In genomic region chr1:183416850-183417690, GRCh38 we compare ENCODE assay signal across 7 cellular contexts. TPM values are rescaled to one million over a fixed set of nuclear protein-coding genes. Genes with fewer than 3 reads are reported as not detected.
DNase-seq lines count a peak whose midpoint lies in the region; ATAC-seq, FAIRE-seq and TF ChIP-seq lines count a peak whose summit lies in the region.

No MANE protein-coding gene starts in this region.

- H3K9ac ChIP-seq in GM12878 (ENCODE audit: control insufficient read depth, insufficient read depth, low read length): no peak overlapping the region

- no peak for TF ChIP-seq RAD21 in GM12878 (IDR thresholded peaks at IDR 0.05; ENCODE audit: insufficient read depth, low read depth, low read length)

- SMC1A ChIA-PET in GM12878 (lab: Charles Lee; ENCODE audit: uncharacterized antibody, unreplicated experiment): interaction anchor here (0.6 kb wide), 1 partner anchor 10 kb away, joined by 3 read pairs; no protein-coding TSS in a partner anchor

- intact Hi-C loops in Panc1 (cut with micrococcal nuclease; ENCODE audit: unreplicated experiment) (no loop called here), GM12878 (cut with micrococcal nuclease; ENCODE audit: unreplicated experiment) (no loop called here), psoas muscle (cut with DNase I) (no loop called here)

- TF ChIP-seq POLR2A in GM12878 (IDR thresholded peaks at IDR 0.05; ENCODE audit: low read depth, low read length): no peak

- H3K4me1 ChIP-seq in HEK293 (ENCODE audit: control insufficient read depth, insufficient read depth, low read length) (no peaks in the 10 kb centered on the region; the same call in 1 of the 2 replicates), Panc1 (ENCODE audit: control insufficient read depth, insufficient read depth, low read length) (peaks cover 13% of the 10 kb centered on the region), GM12878 (ENCODE audit: control insufficient read depth, insufficient read depth, low read length) (no peaks in the 10 kb centered on the region), psoas muscle (peaks cover 10% of the 10 kb centered on the region)

- TF ChIP-seq CTCF in HEK293 (tag by site-specific recombination; IDR thresholded peaks at IDR 0.05): peak; percentile 65; the same call in 1 of the 2 replicates
- no peak for TF ChIP-seq CTCF in Panc1 (IDR thresholded peaks at IDR 0.05)
- no peak for TF ChIP-seq CTCF in GM12878 (IDR thresholded peaks at IDR 0.05 in 2 of 3, conservative IDR thresholded peaks at IDR 0.05 in 1 of 3; ENCODE audit: control insufficient read depth in 2 of 3, extremely low read depth in 1 of 3, insufficient read depth in 1 of 3, low read depth in 3 of 3, low read length in 3 of 3)
- TF ChIP-seq CTCF in psoas muscle (IDR thresholded peaks at IDR 0.05): no peak

- no peaks in the 10 kb centered on the region for H3K36me3 ChIP-seq in HEK293 (ENCODE audit: control insufficient read depth in 2 of 2, insufficient read depth in 1 of 2, low read length in 2 of 2)
- H3K36me3 ChIP-seq in Panc1 (ENCODE audit: control insufficient read depth, insufficient read depth, low read length): no peaks in the 10 kb centered on the region
- no peaks in the 10 kb centered on the region for H3K36me3 ChIP-seq in GM12878 (ENCODE audit: control insufficient read depth in 2 of 2, insufficient read depth in 2 of 2, low read length in 1 of 2)
- no peaks in the 10 kb centered on the region for H3K36me3 ChIP-seq in psoas muscle (ENCODE audit: insufficient read depth in 1 of 2, low read depth in 1 of 2)

- FAIRE-seq in GM12878 (lab: Jason Lieb, UNC): no peak

- WGBS in GM12878 (ENCODE audit: insufficient coverage, insufficient replicate concordance, low lambda C conversion rate, missing lambda C conversion rate): 64% methylated on average over 62 of the region's 62 CpGs
- WGBS in psoas muscle, 3 donors: 1 to 3% (median 2%) methylated on average over 62 of the region's 62 CpGs

- ATAC-seq in Panc1 (peak; percentile 72), GM12878 (peak; percentile 63), psoas muscle (peak; percentile 67 to 82 (median 78)), HG02970 (IDR thresholded peaks at IDR 0.05; ENCODE audit: low FRiP score, unreplicated experiment) (no peak)

- in situ Hi-C loops in Panc1 (cut with HindIII; ENCODE audit: low pct_unique_long_range_greater_than_20kb, low sequenced_read_pairs): no loop called here
- in situ Hi-C loops in GM12878 (cut with MboI): no loop called here

- H3K9me3 ChIP-seq in HEK293 (ENCODE audit: control insufficient read depth, insufficient read depth, low read depth, low read length) (no peaks in the 10 kb centered on the region), Panc1 (ENCODE audit: control insufficient read depth, insufficient read depth, low read depth, low read length) (no peaks in the 10 kb centered on the region), GM12878 (replicated peaks; ENCODE audit: control insufficient read depth, insufficient read depth, low read length) (no peaks in the 10 kb centered on the region; the same call in 2 of the 3 replicates), psoas muscle (no peaks in the 10 kb centered on the region)

- H4K20me1 ChIP-seq in GM12878 (ENCODE audit: control insufficient read depth, insufficient read depth): no peaks in the 10 kb centered on the region

- H3K79me2 ChIP-seq in GM12878 (ENCODE audit: control insufficient read depth, insufficient read depth, low read length): no peaks in the 10 kb centered on the region

- no peak overlapping the region for H2AFZ ChIP-seq in GM12878 (ENCODE audit: control insufficient read depth, low read depth, low read length)

- CTCF ChIA-PET in HEK293 (lab: Yijun Ruan, JAX) (no interaction called here), Panc1 (lab: Charles Lee) (interaction anchor here (0.6 kb wide), 1 partner anchor 9 kb away, joined by 3 read pairs; no protein-coding TSS in a partner anchor), GM12878 (lab: Yijun Ruan, JAX) (no interaction called here)

- DNase-seq in Panc1 (ENCODE audit: low read depth, low spot score): no peak
- no peak for DNase-seq in GM12878 (ENCODE audit: low read depth, low spot score)
- DNase-seq in hepatic stellate cell (ENCODE audit: low spot score): peak; percentile 59
- peak; percentile 60 to 76 for DNase-seq in psoas muscle
- DNase-seq in H4 (ENCODE audit: low spot score): no peak

- no peak for TF ChIP-seq EP300 in GM12878 (IDR thresholded peaks at IDR 0.05; ENCODE audit: borderline replicate concordance in 1 of 2, control insufficient read depth in 1 of 2, low read depth in 2 of 2, low read length in 2 of 2)

- POLR2A ChIA-PET in HEK293 (lab: Yijun Ruan, JAX): no interaction called here
- POLR2A ChIA-PET in Panc1 (lab: Charles Lee): no interaction called here
- POLR2A ChIA-PET in GM12878 (lab: Charles Lee): no interaction called here

- H3K27ac ChIP-seq in HEK293 (ENCODE audit: extremely low read depth, low read depth, low read length) (no peak overlapping the region), Panc1 (ENCODE audit: low read length) (no peak overlapping the region), GM12878 (ENCODE audit: control insufficient read depth, insufficient read depth) (no peak overlapping the region), psoas muscle (no peak overlapping the region)

- RAD21 ChIA-PET in GM12878 (lab: Charles Lee; ENCODE audit: unreplicated experiment): no interaction called here

- H3K27me3 ChIP-seq in Panc1 (ENCODE audit: control insufficient read depth, insufficient read depth, low read length) (peaks cover 30% of the 10 kb centered on the region), GM12878 (replicated peaks in 1 of 2; ENCODE audit: control insufficient read depth in 2 of 2, insufficient read depth in 2 of 2, low read length in 1 of 2) (peaks cover 1 to 18% of the 10 kb centered on the region in 2 experiments; a peak in 3 of 4 replicates), psoas muscle (ENCODE audit: insufficient read depth in 3 of 3, low read length in 2 of 3) (peaks cover 2 to 69% (median 16%) of the 10 kb centered on the region in 3 donors)

- H3K4me3 ChIP-seq in HEK293 (ENCODE audit: low read depth, low read length) (peak overlapping the region; percentile 40), Panc1 (ENCODE audit: low read depth in 2 of 2, low read length in 2 of 2) (peak overlapping the region; percentile 38 to 62; a peak in 3 of 4 replicates), GM12878 (no peak overlapping the region), psoas muscle (peak overlapping the region; percentile 57)

- BruUV-seq in Panc1 (replicated peaks; lab: Mats Ljungman, UMichigan) (no TSS peak), GM12878 (replicated peaks; lab: Mats Ljungman, UMichigan) (no TSS peak)

- no peak overlapping the region for H3K4me2 ChIP-seq in GM12878 (ENCODE audit: control insufficient read depth, insufficient read depth)

TF ChIP-seq in HEK293, 187 proteins besides CTCF, POLR2A, EP300 and RAD21 (continues in another document):
- peak; percentile 56; the same call in 1 of the 2 replicates for TF ChIP-seq ZSCAN23 (tag by site-specific recombination; IDR thresholded peaks at IDR 0.05)

TF ChIP-seq in GM12878, 131 proteins besides CTCF, POLR2A, EP300 and RAD21 (continues in another document):
- TF ChIP-seq TCF12 (IDR thresholded peaks at IDR 0.05; ENCODE audit: low read depth, low read length): no peak
- TF ChIP-seq ZBED1 (IDR thresholded peaks at IDR 0.05; ENCODE audit: borderline replicate concordance): no peak

RNA-seq across cellular contexts. Expression of gene NMNAT2, which starts 1.1 kb away (rescaled TPM):
- total RNA-seq in Panc1 (2021; ENCODE audit: unreplicated experiment) (0.39 TPM), GM12878 (2014; rRNA removed) (0.05 and 0.23 TPM in 2 replicates), GM12878 (2014; rRNA removed; fragmentation: Illumina TruSeq; extraction: Trizol) (0.18 and 0.58 TPM in 2 replicates), GM12878 (2021) (0.45 and 0.69 TPM in 2 replicates), psoas muscle (under 1 TPM; 0.30 to 0.61 (median 0.43) TPM)
- polyA plus RNA-seq in Panc1 (2012; ENCODE audit: insufficient read length): 0.11 TPM
- total RNA-seq in GM12878 (2013; cell fraction: nucleolus; rRNA removed): 0.10 and 0.37 TPM in 2 replicates
- polyA plus RNA-seq in GM12878 (2011; ENCODE audit: low read depth): 0.09 TPM
- polyA plus RNA-seq in GM12878 (2011; rRNA removed) (0.36 and 0.76 TPM in 2 replicates), GM12878 (2014; fragmentation: Illumina TruSeq; extraction: Trizol) (0.62 and 1.00 TPM in 2 replicates), GM12878 (2014; fragmentation: Nextera tagmentation; extraction: Ambion mirVana) (under 1 TPM; 0.02 to 0.09 TPM), GM12878 (2014; rRNA removed) (0.12 and 1.4 TPM in 2 replicates), GM12878 (2016; fragmentation: Nextera tagmentation; extraction: Ambion mirVana) (1 to 10 TPM; 1.4 to 2.0 TPM), psoas muscle (under 1 TPM; 0.04 to 0.38 (median 0.13) TPM)
- 0.84 and 1.4 TPM in 2 replicates for polyA plus RNA-seq in GM12878 (2011; cell fraction: cytosol; rRNA removed)
- polyA plus RNA-seq in GM12878 (2011; cell fraction: nucleus; rRNA removed): 0.57 and 1.3 TPM in 2 replicates
- polyA plus RNA-seq in GM12878 (2012): 0.12 and 0.56 TPM in 2 replicates
- polyA minus RNA-seq in GM12878 (2011; rRNA and poly(A)+ RNA removed): 0.26 and 2.2 TPM in 2 replicates
- polyA minus RNA-seq in GM12878 (2011; cell fraction: cytosol; rRNA and poly(A)+ RNA removed): 0.53 TPM in 1 of 2 replicates, not detected in the other
- 0.73 and 1.4 TPM in 2 replicates for polyA minus RNA-seq in GM12878 (2011; cell fraction: nucleus; rRNA and poly(A)+ RNA removed)
- total RNA-seq in H4 (2014; rRNA removed; shearing (Covaris generic)): 0.14 and 1.4 TPM in 2 replicates

RNA-seq across cellular contexts. Expression of gene SMG7, which starts 55.2 kb away (rescaled TPM):
- total RNA-seq in Panc1 (2021; ENCODE audit: unreplicated experiment) (65.2 TPM), GM12878 (2014; rRNA removed) (19.0 and 20.6 TPM in 2 replicates), GM12878 (2014; rRNA removed; fragmentation: Illumina TruSeq; extraction: Trizol) (25.2 and 28.1 TPM in 2 replicates), GM12878 (2021) (63.9 and 65.4 TPM in 2 replicates), psoas muscle (10 to 100 TPM; 21.1 to 40.3 (median 32.1) TPM)
- 23.9 TPM for polyA plus RNA-seq in Panc1 (2012; ENCODE audit: insufficient read length)
- total RNA-seq in GM12878 (2013; cell fraction: nucleolus; rRNA removed): 105 and 123 TPM in 2 replicates
- 20.9 TPM for polyA plus RNA-seq in GM12878 (2011; ENCODE audit: low read depth)
- polyA plus RNA-seq in GM12878 (2011; rRNA removed) (55.4 and 60.0 TPM in 2 replicates), GM12878 (2014; fragmentation: Illumina TruSeq; extraction: Trizol) (58.1 and 69.1 TPM in 2 replicates), GM12878 (2014; fragmentation: Nextera tagmentation; extraction: Ambion mirVana) (10 to 100 TPM in 1 of 2 experiments, 1 to 10 TPM in 1; 9.5 to 11.2 TPM), GM12878 (2014; rRNA removed) (38.4 and 40.0 TPM in 2 replicates), GM12878 (2016; fragmentation: Nextera tagmentation; extraction: Ambion mirVana) (10 to 100 TPM; 46.9 to 53.5 TPM), psoas muscle (10 to 100 TPM; 14.1 to 26.4 (median 22.9) TPM)
- polyA plus RNA-seq in GM12878 (2011; cell fraction: cytosol; rRNA removed): 46.6 and 47.8 TPM in 2 replicates
- polyA plus RNA-seq in GM12878 (2011; cell fraction: nucleus; rRNA removed): 82.9 and 101 TPM in 2 replicates
- 27.0 and 27.5 TPM in 2 replicates for polyA plus RNA-seq in GM12878 (2012)
- polyA minus RNA-seq in GM12878 (2011; rRNA and poly(A)+ RNA removed): 70.6 and 107 TPM in 2 replicates
- 20.8 and 26.2 TPM in 2 replicates for polyA minus RNA-seq in GM12878 (2011; cell fraction: cytosol; rRNA and poly(A)+ RNA removed)
- 66.0 and 106 TPM in 2 replicates for polyA minus RNA-seq in GM12878 (2011; cell fraction: nucleus; rRNA and poly(A)+ RNA removed)
- total RNA-seq in H4 (2014; rRNA removed; shearing (Covaris generic)): 19.5 and 30.5 TPM in 2 replicates

Comparison
In these comparisons a context has a peak if more than half of its experiments do, and no peak if none do; other contexts are left out.
1. DNase-seq: peak in hepatic stellate cell (single experiment) and psoas muscle (2 of 2); none in Panc1 (single experiment), GM12878 (single experiment) and H4 (single experiment).
2. Of the 9 proteins assayed by ChIP-seq in both HEK293 and GM12878: peak only in HEK293: CTCF and ZBTB11; only in GM12878: none; in both: REST; in neither: 6.